In genomic region chr2:9654429-9655100, GRCh38 we compare ENCODE assay signal across 12 cellular contexts. TPM values are rescaled to one million over a fixed set of nuclear protein-coding genes. Genes with fewer than 3 reads are reported as not detected.
DNase-seq lines count a peak whose midpoint lies in the region; ATAC-seq, FAIRE-seq and TF ChIP-seq lines count a peak whose summit lies in the region.
"Had no signal": no experiment of that assay in that cellular context is flagged by ENCODE, and none has a peak within 500 bp of the region (broad histone marks: within the 10 kb centered on the region; RNA-seq: fewer than 3 reads in every experiment).

No MANE protein-coding gene starts in this region.

- no peak for FAIRE-seq in astrocyte (lab: Jason Lieb, UNC)

- peaks cover 56% of the 10 kb centered on the region for H3K4me1 Mint-ChIP-seq in activated T-cell treated with anti-CD3 and anti-CD28 coated beads, Interleukin-2, amount 50 U/mL, for 72 hours (ENCODE audit: low read depth)
- H3K4me1 Mint-ChIP-seq in activated T-cell treated with anti-CD3 and anti-CD28 coated beads, Interleukin-2, amount 50 U/mL, for 4 hours (ENCODE audit: low read depth), result peaks cover 33% of the 10 kb centered on the region
- H3K4me1 Mint-ChIP-seq in astrocyte (ENCODE audit: low read depth, unreplicated experiment), result peaks cover 45% of the 10 kb centered on the region

- H4K20me1 ChIP-seq in KMS-11 (ENCODE audit: insufficient read depth), result no peaks in the 10 kb centered on the region
- no peaks in the 10 kb centered on the region for H4K20me1 ChIP-seq in astrocyte (ENCODE audit: insufficient read depth, low read length)

- no peak overlapping the region for H3K27ac Mint-ChIP-seq in activated T-cell treated with anti-CD3 and anti-CD28 coated beads, Interleukin-2, amount 50 U/mL, for 72 hours
- H3K27ac Mint-ChIP-seq in astrocyte (ENCODE audit: unreplicated experiment), result peak overlapping the region; percentile 95
- H3K27ac Mint-ChIP-seq: activated naive CD4-positive, alpha-beta T cell treated with anti-CD3 and anti-CD28 coated beads, Interleukin-2, amount 50 U/mL, for 24 hours; GM23338 had no signal

- H3K36me3 ChIP-seq in KMS-11 (ENCODE audit: insufficient read depth) (no peaks in the 10 kb centered on the region), astrocyte (ENCODE audit: insufficient read depth, low read length) (no peaks in the 10 kb centered on the region), mucosa of descending colon (ENCODE audit: low read depth) (no peaks in the 10 kb centered on the region), prostate gland (no peaks in the 10 kb centered on the region)

- intact Hi-C loops in mucosa of descending colon (cut with DNase I, micrococcal nuclease), result no loop called here
- intact Hi-C loops in prostate gland (cut with DNase I), result no loop called here

- peaks cover 1 to 2% of the 10 kb centered on the region in 2 donors for H3K9me3 Mint-ChIP-seq in activated T-cell treated with anti-CD3 and anti-CD28 coated beads, Interleukin-2, amount 50 U/mL, for 72 hours
- no peaks in the 10 kb centered on the region for H3K9me3 Mint-ChIP-seq in activated T-cell treated with anti-CD3 and anti-CD28 coated beads, Interleukin-2, amount 50 U/mL, for 4 hours
- no peaks in the 10 kb centered on the region for H3K9me3 Mint-ChIP-seq in astrocyte (ENCODE audit: unreplicated experiment)
- H3K9me3 Mint-ChIP-seq: activated naive CD4-positive, alpha-beta T cell treated with anti-CD3 and anti-CD28 coated beads, Interleukin-2, amount 50 U/mL, for 24 hours; GM23338; immature natural killer cell had no signal

- no peak overlapping the region for H3K4me3 ChIP-seq in KMS-11 (IDR thresholded peaks at IDR 0.05; ENCODE audit: insufficient read depth, low read depth, low read length)
- no peak overlapping the region for H3K4me3 ChIP-seq in astrocyte (ENCODE audit: insufficient read depth, low read depth, low read length)
- no peak overlapping the region for H3K4me3 ChIP-seq in mucosa of descending colon
- no peak overlapping the region for H3K4me3 ChIP-seq in prostate gland
- H3K4me3 ChIP-seq: GM23338 had no signal

- peak overlapping the region; percentile 85 for H3K4me2 ChIP-seq in KMS-11
- no peak overlapping the region for H3K4me2 ChIP-seq in astrocyte (ENCODE audit: low read length)
- H3K4me2 ChIP-seq: GM23338 had no signal

- H3K79me2 ChIP-seq in KMS-11 (ENCODE audit: insufficient read depth, low read depth) (no peaks in the 10 kb centered on the region), astrocyte (ENCODE audit: insufficient read depth, low read length) (no peaks in the 10 kb centered on the region)

- ATAC-seq in activated T-cell treated with anti-CD3 and anti-CD28 coated beads, Interleukin-2, amount 50 U/mL, for 72 hours (replicated peaks in 1 of 2), result no peak
- no peak for ATAC-seq in activated T-cell treated with anti-CD3 and anti-CD28 coated beads, Interleukin-2, amount 50 U/mL, for 4 hours
- ATAC-seq in mucosa of descending colon, result peak; percentile 10
- ATAC-seq: GM23338 had no signal

- no peak for TF ChIP-seq CTCF in KMS-11 (conservative IDR thresholded peaks at IDR 0.05; ENCODE audit: low read depth, low read length)
- TF ChIP-seq CTCF in astrocyte (IDR thresholded peaks at IDR 0.05; ENCODE audit: insufficient read depth, low read depth, low read length), result no peak
- no peak for TF ChIP-seq CTCF in mucosa of descending colon (IDR thresholded peaks at IDR 0.05)
- TF ChIP-seq CTCF in prostate gland (IDR thresholded peaks at IDR 0.05), result no peak

- 64% methylated on average over 6 of the region's 6 CpGs for WGBS in prostate gland

- peaks cover 0 to 3% of the 10 kb centered on the region in 2 donors for H3K36me3 Mint-ChIP-seq in activated T-cell treated with anti-CD3 and anti-CD28 coated beads, Interleukin-2, amount 50 U/mL, for 72 hours (ENCODE audit: insufficient read depth in 2 of 2)
- H3K36me3 Mint-ChIP-seq in activated T-cell treated with anti-CD3 and anti-CD28 coated beads, Interleukin-2, amount 50 U/mL, for 4 hours (ENCODE audit: insufficient read depth), result no peaks in the 10 kb centered on the region
- H3K36me3 Mint-ChIP-seq in astrocyte (ENCODE audit: low read depth, unreplicated experiment), result peaks cover 2% of the 10 kb centered on the region
- H3K36me3 Mint-ChIP-seq: activated naive CD4-positive, alpha-beta T cell treated with anti-CD3 and anti-CD28 coated beads, Interleukin-2, amount 50 U/mL, for 24 hours had no signal

- H3K27ac ChIP-seq in KMS-11 (peak overlapping the region; percentile 38; the same call in 1 of the 2 replicates), astrocyte (ENCODE audit: low read depth, low read length) (peak overlapping the region; percentile 83), prostate gland (no peak overlapping the region)

- H3K9ac ChIP-seq in KMS-11 (no peak overlapping the region), astrocyte (ENCODE audit: low read length) (peak overlapping the region; percentile 11)

- no peaks in the 10 kb centered on the region for H3K9me3 ChIP-seq in astrocyte (ENCODE audit: insufficient read depth, low read depth, low read length)
- no peaks in the 10 kb centered on the region for H3K9me3 ChIP-seq in mucosa of descending colon
- no peaks in the 10 kb centered on the region for H3K9me3 ChIP-seq in prostate gland

- H3K4me1 ChIP-seq in KMS-11 (ENCODE audit: low read depth, poor library complexity, severe bottlenecking), result peaks cover 75% of the 10 kb centered on the region
- H3K4me1 ChIP-seq in astrocyte (ENCODE audit: insufficient read depth, low read length), result peaks cover 35% of the 10 kb centered on the region
- H3K4me1 ChIP-seq in mucosa of descending colon (ENCODE audit: low read depth), result no peaks in the 10 kb centered on the region
- no peaks in the 10 kb centered on the region for H3K4me1 ChIP-seq in prostate gland (replicated peaks)

- peaks cover 17% of the 10 kb centered on the region for H3K27me3 Mint-ChIP-seq in activated T-cell treated with anti-CD3 and anti-CD28 coated beads, Interleukin-2, amount 50 U/mL, for 72 hours (ENCODE audit: low read depth)
- H3K27me3 Mint-ChIP-seq in activated T-cell treated with anti-CD3 and anti-CD28 coated beads, Interleukin-2, amount 50 U/mL, for 4 hours (ENCODE audit: low read depth), result no peaks in the 10 kb centered on the region
- no peaks in the 10 kb centered on the region for H3K27me3 Mint-ChIP-seq in astrocyte (ENCODE audit: low read depth, unreplicated experiment)
- H3K27me3 Mint-ChIP-seq: activated naive CD4-positive, alpha-beta T cell treated with anti-CD3 and anti-CD28 coated beads, Interleukin-2, amount 50 U/mL, for 24 hours had no signal

- TF ChIP-seq POLR2A in prostate gland (IDR thresholded peaks at IDR 0.05), result no peak

- peak in 1 of 2 donors; percentile 12 for DNase-seq in activated T-cell treated with anti-CD3 and anti-CD28 coated beads, Interleukin-2, amount 50 U/mL, for 72 hours
- DNase-seq in activated T-cell treated with anti-CD3 and anti-CD28 coated beads, Interleukin-2, amount 50 U/mL, for 4 hours, result no peak
- no peak for DNase-seq in astrocyte (ENCODE audit: low read depth)
- no peak for DNase-seq in mucosa of descending colon
- DNase-seq in prostate gland (ENCODE audit: low spot score), result no peak
- DNase-seq in amniotic stem cell (lab: John Stamatoyannopoulos, UW), result no peak
- DNase-seq in 8988T, result no peak
- DNase-seq: NCI-H1092 had no signal

- H2AFZ ChIP-seq in KMS-11 (ENCODE audit: low read depth) (no peak overlapping the region), astrocyte (ENCODE audit: low read depth, low read length) (no peak overlapping the region)
- H2AFZ ChIP-seq: GM23338 had no signal

- H3K4me3 Mint-ChIP-seq in activated T-cell treated with anti-CD3 and anti-CD28 coated beads, Interleukin-2, amount 50 U/mL, for 72 hours, result peak overlapping the region; percentile 36 to 64
- no peak overlapping the region for H3K4me3 Mint-ChIP-seq in activated T-cell treated with anti-CD3 and anti-CD28 coated beads, Interleukin-2, amount 50 U/mL, for 4 hours
- H3K4me3 Mint-ChIP-seq in astrocyte (ENCODE audit: unreplicated experiment), result peak overlapping the region; percentile 45
- H3K4me3 Mint-ChIP-seq: activated naive CD4-positive, alpha-beta T cell treated with anti-CD3 and anti-CD28 coated beads, Interleukin-2, amount 50 U/mL, for 24 hours; GM23338 had no signal

- no peaks in the 10 kb centered on the region for H3K27me3 ChIP-seq in KMS-11 (ENCODE audit: insufficient read depth, low read depth)
- no peaks in the 10 kb centered on the region for H3K27me3 ChIP-seq in astrocyte (ENCODE audit: insufficient read depth, low read length)
- no peaks in the 10 kb centered on the region for H3K27me3 ChIP-seq in prostate gland (replicated peaks; ENCODE audit: insufficient read depth)

RNA-seq across cellular contexts. Expression of gene YWHAQ, which starts 23.8 kb away (rescaled TPM):
- 100 to 1,000 TPM; 207 to 251 TPM for total RNA-seq in activated T-cell treated with anti-CD3 and anti-CD28 coated beads, Interleukin-2, amount 50 U/mL, for 72 hours
- total RNA-seq in activated T-cell treated with anti-CD3 and anti-CD28 coated beads, Interleukin-2, amount 50 U/mL, for 4 hours, result 100 to 1,000 TPM; 641 to 717 (median 687) TPM
- total RNA-seq in astrocyte (358 and 408 TPM in 2 replicates), mucosa of descending colon (100 to 1,000 TPM; 204 to 256 (median 251) TPM), prostate gland (100 to 1,000 TPM; 208 to 248 TPM)

Comparison
In these comparisons a context has a peak if more than half of its experiments do, and no peak if none do; other contexts are left out.
1. H3K27ac ChIP-seq: peak in KMS-11 (single experiment) and astrocyte (single experiment); none in prostate gland (0 of 2).